In genomic region chr9:94780516-94780950, GRCh38 we compare ENCODE assay signal across 10 cellular contexts. TPM values are rescaled to one million over a fixed set of nuclear protein-coding genes. Genes with fewer than 3 reads are reported as not detected.
DNase-seq lines count a peak whose midpoint lies in the region; ATAC-seq and TF ChIP-seq lines count a peak whose summit lies in the region.
"Had no signal": no experiment of that assay in that cellular context is flagged by ENCODE, and none has a peak within 500 bp of the region (broad histone marks: within the 10 kb centered on the region; RNA-seq: fewer than 3 reads in every experiment).

No MANE protein-coding gene starts in this region.

- TF ChIP-seq CTCF in Peyer's patch (IDR thresholded peaks at IDR 0.05), result no peak
- TF ChIP-seq CTCF in uterus (IDR thresholded peaks at IDR 0.05), result no peak

- H3K9me2 ChIP-seq in GM23248 (ENCODE audit: insufficient read depth), result no peaks in the 10 kb centered on the region

- H3F3A ChIP-seq in GM23248 (ENCODE audit: insufficient read depth), result peaks cover 30% of the 10 kb centered on the region

- no peak overlapping the region for H3K9ac ChIP-seq in GM23248

- WGBS in GM23248 (ENCODE audit: low coverage in 1 of 2, low lambda C conversion rate in 2 of 2, missing lambda C conversion rate in 2 of 2), 2 experiments, result 55 to 61% methylated on average over 5 of the region's 5 CpGs

- in situ Hi-C loops in GM23248 (cut with MboI), result loop anchor here (25.0 kb wide), 1 partner anchor 232 kb away; no protein-coding TSS in a partner anchor

- no peaks in the 10 kb centered on the region for H3K27me3 ChIP-seq in GM23248 (replicated peaks; ENCODE audit: insufficient read depth)
- H3K27me3 ChIP-seq in Peyer's patch, result no peaks in the 10 kb centered on the region
- H3K27me3 ChIP-seq in uterus, result no peaks in the 10 kb centered on the region

- H3K4me1 ChIP-seq in GM23248 (ENCODE audit: insufficient read depth) (peaks cover 34% of the 10 kb centered on the region), Peyer's patch (no peaks in the 10 kb centered on the region), uterus (no peaks in the 10 kb centered on the region)

- H4K20me1 ChIP-seq in GM23248 (ENCODE audit: insufficient read depth), result no peaks in the 10 kb centered on the region

- H3K4me2 ChIP-seq in GM23248 (ENCODE audit: unreplicated experiment), result no peak overlapping the region

- TF ChIP-seq POLR2A in Peyer's patch (IDR thresholded peaks at IDR 0.05) (no peak), uterus (IDR thresholded peaks at IDR 0.05) (no peak)

- H2AFZ ChIP-seq in GM23248, result peak overlapping the region; percentile 31; the same call in 1 of the 2 replicates

- DNase-seq in GM23248 (peak; percentile 47), RPMI7951 (ENCODE audit: low read depth) (peak; percentile 35), dermis blood vessel endothelial cell (peak; percentile 62), pulmonary artery endothelial cell (ENCODE audit: low read depth, low spot score) (peak; percentile 4), Peyer's patch (no peak), ureter (ENCODE audit: low spot score) (no peak), uterus (no peak)
- DNase-seq: central memory CD4-positive, alpha-beta T cell; NCI-H524 treated with DMSO at 0.1 percent for 48 hours had no signal

- ATAC-seq in GM18870 (IDR thresholded peaks at IDR 0.05; ENCODE audit: unreplicated experiment), result no peak

- H3K36me3 ChIP-seq in GM23248 (ENCODE audit: low read depth) (no peaks in the 10 kb centered on the region), Peyer's patch (no peaks in the 10 kb centered on the region), uterus (no peaks in the 10 kb centered on the region)

- H3K9me3 ChIP-seq in GM23248 (ENCODE audit: low read depth) (no peaks in the 10 kb centered on the region), Peyer's patch (no peaks in the 10 kb centered on the region), uterus (no peaks in the 10 kb centered on the region)

- no peak overlapping the region for H3K4me3 ChIP-seq in GM23248
- H3K4me3 ChIP-seq in Peyer's patch, result no peak overlapping the region
- no peak overlapping the region for H3K4me3 ChIP-seq in uterus

- H3K27ac ChIP-seq in GM23248 (peak overlapping the region; percentile 17), Peyer's patch (no peak overlapping the region), uterus (peak overlapping the region in 1 of 2 donors; percentile 33)

- intact Hi-C loops in uterus (cut with DNase I; ENCODE audit: low total_unique reads), result loop anchor here (10.0 kb wide), 1 partner anchor 224 kb away; no protein-coding TSS in a partner anchor

- H3K79me2 ChIP-seq in GM23248 (ENCODE audit: insufficient read depth), result no peaks in the 10 kb centered on the region

RNA-seq across cellular contexts. Expression of gene AOPEP, which starts 54.0 kb away (rescaled TPM):
- total RNA-seq in GM23248 (2014; rRNA removed; shearing (Covaris generic)), result 90.0 and 90.5 TPM in 2 replicates
- polyA plus RNA-seq in GM23248 (2016; fragmentation: Nextera tagmentation; extraction: Ambion mirVana), result 118 and 120 TPM in 2 replicates
- total RNA-seq in RPMI7951 (2014; rRNA removed; shearing (Covaris generic)), result 118 and 119 TPM in 2 replicates
- 77.1 and 78.8 TPM in 2 replicates for total RNA-seq in dermis blood vessel endothelial cell
- 19.2 and 36.1 TPM in 2 replicates for total RNA-seq in pulmonary artery endothelial cell
- 100 to 1,000 TPM in 3 of 4 donors, 10 to 100 TPM in 1; 83.5 to 272 (median 117) TPM for total RNA-seq in Peyer's patch
- 115 TPM for total RNA-seq in ureter
- total RNA-seq in uterus, result 100 to 1,000 TPM in 2 of 4 donors, 10 to 100 TPM in 2; 80.7 to 428 (median 126) TPM

Comparison
In these comparisons a context has a peak if more than half of its experiments do, and no peak if none do; other contexts are left out.
1. DNase-seq: peak in GM23248 (single experiment), RPMI7951 (single experiment), dermis blood vessel endothelial cell (single experiment) and pulmonary artery endothelial cell (single experiment); none in Peyer's patch (0 of 3), ureter (single experiment) and uterus (0 of 2).